8 cellular contexts compared by ENCODE assay signal in the genomic region with DNA sequence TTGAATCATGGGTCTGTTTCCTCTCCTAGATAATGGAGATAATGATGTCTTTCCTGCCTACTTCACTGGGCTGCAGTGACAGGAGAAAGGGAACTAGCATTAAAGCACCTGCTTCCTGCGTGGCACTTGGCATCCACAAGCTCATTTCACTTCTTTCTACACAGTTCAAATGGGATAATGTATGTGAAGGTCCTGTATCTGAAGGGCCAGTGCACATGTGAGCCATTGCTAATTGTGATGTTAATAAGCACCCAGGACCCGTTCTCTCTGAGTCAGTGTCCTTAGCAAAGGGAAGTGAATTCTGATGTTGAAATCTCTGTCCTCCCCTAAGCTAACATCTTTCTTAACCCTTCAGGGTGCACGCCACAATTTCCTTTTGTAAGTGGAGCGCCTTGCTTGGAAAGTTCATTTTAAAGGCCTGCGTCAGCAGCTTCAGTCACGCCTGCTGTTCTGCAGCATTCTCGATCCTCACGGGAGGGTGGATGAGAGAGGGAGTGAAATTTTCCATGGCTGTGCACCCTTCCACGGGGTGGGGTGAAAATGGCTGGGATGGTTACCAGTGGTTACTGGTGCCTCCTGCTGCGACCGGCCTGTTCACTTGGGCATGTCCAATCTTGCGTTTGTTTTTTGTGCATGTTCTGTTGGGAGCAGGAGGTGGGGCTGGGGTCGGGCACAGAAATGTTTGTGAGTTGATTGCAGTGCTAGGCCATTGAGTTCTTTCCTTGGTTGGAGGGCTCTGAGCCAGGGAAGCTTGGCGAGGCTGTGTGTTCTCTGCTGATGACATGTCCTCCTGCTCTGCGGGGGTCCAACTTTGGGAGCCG. TPM values are rescaled to one million over a fixed set of nuclear protein-coding genes. Genes with fewer than 3 reads are reported as not detected.
DNase-seq lines count a peak whose midpoint lies in the region; ATAC-seq and TF ChIP-seq lines count a peak whose summit lies in the region.

No MANE protein-coding gene starts in this region.

- 69% methylated on average over 16 of the region's 16 CpGs for WGBS in liver

- CTCF ChIA-PET in Caco-2 (lab: Charles Lee), result interaction anchor here (0.5 to 1.3 kb wide), 5 partner anchors 14 to 71 kb away, joined by 3 to 4 read pairs (median 3); no protein-coding TSS in a partner anchor

- ATAC-seq in upper lobe of right lung, result peak; percentile 69
- no peak for ATAC-seq in GM21786 (IDR thresholded peaks at IDR 0.05; ENCODE audit: unreplicated experiment)
- no peak for ATAC-seq in GM19395 (IDR thresholded peaks at IDR 0.05; ENCODE audit: unreplicated experiment)

- H3K27me3 ChIP-seq in Caco-2 (replicated peaks; ENCODE audit: control insufficient read depth, insufficient read depth, low read length), result no peaks in the 10 kb centered on the region
- no peaks in the 10 kb centered on the region for H3K27me3 ChIP-seq in liver (ENCODE audit: control insufficient read depth in 4 of 4, insufficient read depth in 4 of 4, low read length in 3 of 4)
- H3K27me3 ChIP-seq in upper lobe of right lung, result no peaks in the 10 kb centered on the region

- TF ChIP-seq RAD21 in liver (IDR thresholded peaks at IDR 0.05), result no peak

- no peaks in the 10 kb centered on the region for H3K27me3 Mint-ChIP-seq in Caco-2 (ENCODE audit: insufficient read depth, unreplicated experiment)

- no peak for TF ChIP-seq CTCF in Caco-2 (IDR thresholded peaks at IDR 0.05; ENCODE audit: insufficient read depth in 1 of 2, low read depth in 1 of 2, low read length in 1 of 2, severe bottlenecking in 1 of 2, unreplicated experiment in 1 of 2)
- TF ChIP-seq CTCF in liver (IDR thresholded peaks at IDR 0.05; ENCODE audit: low read depth, low read length, missing input control), result no peak
- TF ChIP-seq CTCF in upper lobe of right lung (IDR thresholded peaks at IDR 0.05), result no peak

- peak in 1 of 2 experiments; percentile 56 for DNase-seq in Caco-2
- peak; percentile 86 for DNase-seq in NCI-H1694 treated with DMSO at 0.1 percent for 48 hours (lab: John Stamatoyannopoulos, UW)
- peak in 10 of 61 donors; percentile 13 to 53 (median 35) for DNase-seq in caudate nucleus (lab: John Stamatoyannopoulos, UW)
- no peak for DNase-seq in upper lobe of right lung
- DNase-seq in SW 1271 (lab: John Stamatoyannopoulos, UW), result no peak

- POLR2A ChIA-PET in Caco-2 (lab: Charles Lee), result no interaction called here

- peaks cover 49% of the 10 kb centered on the region for H3K4me1 Mint-ChIP-seq in Caco-2 (ENCODE audit: low read depth, unreplicated experiment)

- H3K36me3 ChIP-seq in Caco-2 (ENCODE audit: control insufficient read depth, insufficient read depth, low read length) (no peaks in the 10 kb centered on the region), liver (ENCODE audit: control insufficient read depth in 4 of 4, insufficient read depth in 3 of 4, low read depth in 1 of 4, low read length in 3 of 4) (no peaks in the 10 kb centered on the region), upper lobe of right lung (no peaks in the 10 kb centered on the region)

- peak overlapping the region; percentile 81 for H3K27ac ChIP-seq in caudate nucleus (ENCODE audit: low read depth, low read length)
- peak overlapping the region in 1 of 2 donors; percentile 39 for H3K27ac ChIP-seq in liver (ENCODE audit: low read depth in 1 of 2, low read length in 2 of 2)
- peak overlapping the region; percentile 68 for H3K27ac ChIP-seq in upper lobe of right lung

- no TSS peak for BruUV-seq in Caco-2 (replicated peaks; lab: Mats Ljungman, UMichigan)

- intact Hi-C loops in Caco-2 (cut with micrococcal nuclease; ENCODE audit: unreplicated experiment) (no loop called here), upper lobe of right lung (cut with DNase I) (no loop called here)

- peak overlapping the region; percentile 14 for H3K27ac Mint-ChIP-seq in Caco-2 (ENCODE audit: unreplicated experiment)

- H3K9ac ChIP-seq in liver (ENCODE audit: low read depth in 1 of 2, low read length in 2 of 2), result no peak overlapping the region

- H3K4me3 ChIP-seq in Caco-2 (ENCODE audit: low read depth, low read length) (no peak overlapping the region), liver (ENCODE audit: low read depth in 1 of 3, low read length in 3 of 3) (no peak overlapping the region), upper lobe of right lung (no peak overlapping the region)

- peaks cover 8% of the 10 kb centered on the region for H3K36me3 Mint-ChIP-seq in Caco-2 (ENCODE audit: insufficient read depth, unreplicated experiment)

- H3K9me3 ChIP-seq in Caco-2 (no peaks in the 10 kb centered on the region), liver (ENCODE audit: control insufficient read depth in 4 of 4, low read length in 3 of 4) (no peaks in the 10 kb centered on the region), upper lobe of right lung (no peaks in the 10 kb centered on the region)

- no peaks in the 10 kb centered on the region for H3K9me3 Mint-ChIP-seq in Caco-2 (ENCODE audit: unreplicated experiment)

- H3K4me1 ChIP-seq in Caco-2, result peaks cover 66% of the 10 kb centered on the region
- peaks cover 0 to 8% (median 3%) of the 10 kb centered on the region in 4 donors for H3K4me1 ChIP-seq in liver (ENCODE audit: control insufficient read depth in 4 of 4, insufficient read depth in 4 of 4, low read length in 3 of 4)
- H3K4me1 ChIP-seq in upper lobe of right lung, result peaks cover 71% of the 10 kb centered on the region

- no peak overlapping the region for H3K4me3 Mint-ChIP-seq in Caco-2 (ENCODE audit: unreplicated experiment)

TF ChIP-seq in liver, 16 proteins besides CTCF, POLR2A, EP300 and RAD21:
- peak; percentile 51 for TF ChIP-seq SP1 (IDR thresholded peaks at IDR 0.05)
- TF ChIP-seq HNF4A (conservative IDR thresholded peaks at IDR 0.05), result no peak
TF ChIP-seq in liver: peak in this region for 1.

RNA-seq across cellular contexts. Expression of a gene that starts 59.2 kb away (rescaled TPM):
- 27.2 and 35.4 TPM in 2 replicates for total RNA-seq in Caco-2 (2022)
- total RNA-seq in liver, result 100 to 1,000 TPM in 1 of 2 donors, 1 to 10 TPM in 1; 9.4 to 166 TPM
- polyA plus RNA-seq in liver, result 1 to 10 TPM; 1.8 to 5.3 TPM
- 84.0 TPM for total RNA-seq in upper lobe of right lung
